8 cellular contexts compared by ENCODE assay signal in the genomic region with DNA sequence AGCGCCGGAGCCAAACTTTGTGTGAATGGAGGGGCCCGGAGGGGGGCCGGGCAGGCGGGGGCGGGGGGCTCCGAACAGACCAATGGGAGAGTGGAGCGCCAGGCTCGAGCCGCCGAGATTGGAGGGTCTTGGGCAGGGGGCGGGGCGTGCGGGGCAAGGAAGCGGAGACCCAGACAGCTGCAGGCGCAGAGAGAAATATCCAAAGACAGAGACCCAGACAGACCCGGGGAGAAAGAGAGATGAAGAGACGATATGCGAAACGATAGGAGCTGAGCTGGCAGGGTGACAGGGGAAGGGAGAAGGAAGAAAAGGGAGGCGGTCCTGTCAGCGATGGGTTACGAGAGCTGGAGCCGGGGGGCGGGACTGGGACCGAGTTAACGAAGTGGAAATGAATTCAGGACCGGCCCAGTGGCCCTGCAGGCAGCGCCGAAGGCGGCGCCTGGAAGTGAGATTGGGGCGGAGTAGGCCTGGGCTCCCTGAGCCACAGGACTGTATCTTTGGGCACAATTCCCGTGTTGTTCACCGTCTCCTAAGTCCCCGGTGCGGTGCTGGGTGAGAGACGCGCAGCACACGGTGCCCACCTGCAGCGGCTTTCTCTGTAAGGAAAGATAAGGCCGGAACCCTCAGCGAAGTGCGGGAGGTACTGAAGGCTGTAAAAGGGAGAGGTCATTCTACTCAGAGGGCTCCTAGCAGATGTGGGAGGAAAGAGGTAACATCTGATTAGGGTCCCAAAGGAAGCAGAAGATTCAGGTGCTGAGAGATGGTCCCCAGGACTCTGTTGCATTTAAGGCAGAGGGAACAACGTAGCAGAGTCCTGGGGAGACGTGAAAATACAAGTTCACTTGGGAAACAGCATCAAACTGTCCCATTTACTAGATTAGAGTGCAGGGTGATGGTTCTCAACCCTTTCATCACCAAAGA. TPM values are rescaled to one million over a fixed set of nuclear protein-coding genes. Genes with fewer than 3 reads are reported as not detected.
DNase-seq lines count a peak whose midpoint lies in the region; ATAC-seq and TF ChIP-seq lines count a peak whose summit lies in the region.

No MANE protein-coding gene starts in this region.

- H3K27ac ChIP-seq in HCT116 (ENCODE audit: low read depth, low read length) (no peak overlapping the region), PC-3 (ENCODE audit: low read length) (no peak overlapping the region)

- peaks cover 28% of the 10 kb centered on the region for H3K4me1 Mint-ChIP-seq in CD14-positive monocyte
- H3K4me1 Mint-ChIP-seq in natural killer cell treated with Interleukin-12 subunit alpha and Interleukin-12 subunit beta and Interleukin-15 and Interleukin-18, amount 100 ng/mL, for 72 hours (ENCODE audit: low read depth in 2 of 2): peaks cover 6 to 11% of the 10 kb centered on the region in 2 donors

- H3K9me2 ChIP-seq in HCT116 (ENCODE audit: insufficient read depth) (no peaks in the 10 kb centered on the region), PC-3 (replicated peaks; ENCODE audit: low read length) (no peaks in the 10 kb centered on the region)

- H3K4me3 ChIP-seq in HCT116 (replicated peaks in 1 of 2; ENCODE audit: low read depth in 1 of 2, low read length in 2 of 2) (peak overlapping the region; percentile 34 to 46), PC-3 (ENCODE audit: low read length) (peak overlapping the region; percentile 68), foreskin fibroblast (ENCODE audit: low read depth in 1 of 2, low read length in 2 of 2) (peak overlapping the region; percentile 24 to 56)

- CTCF ChIA-PET in HCT116 (lab: Charles Lee): interaction anchor here (0.7 to 1.1 kb wide), 2 partner anchors 8 to 12 kb away, joined by 3 to 5 read pairs; no protein-coding TSS in a partner anchor
- CTCF ChIA-PET in PC-3 (lab: Charles Lee): interaction anchor here (0.6 kb wide), 1 partner anchor 294 kb away, joined by 5 read pairs; no protein-coding TSS in a partner anchor

- H3K9ac ChIP-seq in HCT116 (ENCODE audit: low read length): no peak overlapping the region
- no peak overlapping the region for H3K9ac ChIP-seq in PC-3 (ENCODE audit: low read length)

- peaks cover 32 to 48% (median 45%) of the 10 kb centered on the region in 3 donors for H3K27me3 Mint-ChIP-seq in CD14-positive monocyte (ENCODE audit: low read depth in 3 of 3)
- peaks cover 38 to 55% of the 10 kb centered on the region in 2 donors for H3K27me3 Mint-ChIP-seq in natural killer cell treated with Interleukin-12 subunit alpha and Interleukin-12 subunit beta and Interleukin-15 and Interleukin-18, amount 100 ng/mL, for 72 hours

- peaks cover 0 to 13% of the 10 kb centered on the region in 2 experiments; a peak in 1 of 4 replicates for H3K4me1 ChIP-seq in HCT116 (ENCODE audit: control insufficient read depth in 1 of 2, insufficient read depth in 2 of 2, low read length in 2 of 2)
- H3K4me1 ChIP-seq in PC-3 (ENCODE audit: insufficient read depth, low read length): 0 out of 2 replicates have a peak, but pooled peaks cover 5% of the 10 kb centered on the region

- peaks cover 0 to 17% of the 10 kb centered on the region in 2 donors for H3K36me3 Mint-ChIP-seq in CD14-positive monocyte
- H3K36me3 Mint-ChIP-seq in natural killer cell treated with Interleukin-12 subunit alpha and Interleukin-12 subunit beta and Interleukin-15 and Interleukin-18, amount 100 ng/mL, for 72 hours: no peaks in the 10 kb centered on the region

- BruUV-seq in HCT116 (replicated peaks; lab: Mats Ljungman, UMichigan): no TSS peak
- BruUV-seq in PC-3 (replicated peaks; lab: Mats Ljungman, UMichigan): no TSS peak

- TF ChIP-seq RAD21 in HCT116 (IDR thresholded peaks at IDR 0.05; ENCODE audit: low read depth): no peak

- H3K9me3 Mint-ChIP-seq in CD14-positive monocyte: peaks cover 0 to 8% (median 2%) of the 10 kb centered on the region in 7 donors
- H3K9me3 Mint-ChIP-seq in natural killer cell treated with Interleukin-12 subunit alpha and Interleukin-12 subunit beta and Interleukin-15 and Interleukin-18, amount 100 ng/mL, for 72 hours: no peaks in the 10 kb centered on the region

- H2AFZ ChIP-seq in HCT116 (ENCODE audit: low read depth, low read length, poor library complexity, severe bottlenecking) (no peak overlapping the region), PC-3 (ENCODE audit: low read length) (peak overlapping the region; percentile 83)

- H4K20me1 ChIP-seq in HCT116 (ENCODE audit: insufficient read depth) (no peaks in the 10 kb centered on the region), PC-3 (ENCODE audit: low read length) (no peaks in the 10 kb centered on the region)

- peak overlapping the region; percentile 94 to 99 for H3K4me3 Mint-ChIP-seq in CD14-positive monocyte
- peak overlapping the region; percentile 97 for H3K4me3 Mint-ChIP-seq in natural killer cell treated with Interleukin-12 subunit alpha and Interleukin-12 subunit beta and Interleukin-15 and Interleukin-18, amount 100 ng/mL, for 72 hours

- H3K79me2 ChIP-seq in HCT116 (ENCODE audit: insufficient read depth, low read length) (no peaks in the 10 kb centered on the region), PC-3 (ENCODE audit: low read length) (no peaks in the 10 kb centered on the region)

- H3K9me3 ChIP-seq in HCT116 (ENCODE audit: control insufficient read depth in 1 of 2, insufficient read depth in 1 of 2, low read depth in 1 of 2, low read length in 2 of 2) (no peaks in the 10 kb centered on the region), PC-3 (ENCODE audit: low read length) (no peaks in the 10 kb centered on the region)

- TF ChIP-seq CTCF in CD14-positive monocyte (IDR thresholded peaks at IDR 0.05) (no peak), HCT116 (IDR thresholded peaks at IDR 0.05 in 2 of 3, conservative IDR thresholded peaks at IDR 0.05 in 1 of 3; ENCODE audit: borderline replicate concordance in 1 of 3, insufficient read depth in 1 of 3, low read depth in 2 of 3, low read length in 2 of 3) (no peak), PC-3 (conservative IDR thresholded peaks at IDR 0.05; ENCODE audit: low read depth, low read length) (no peak), foreskin fibroblast (IDR thresholded peaks at IDR 0.05; ENCODE audit: low read depth, low read length) (no peak)

- POLR2A ChIA-PET in HCT116 (lab: Charles Lee) (interaction anchor here (0.6 kb wide), 1 partner anchor 9 kb away, joined by 3 read pairs; no protein-coding TSS in a partner anchor), PC-3 (lab: Charles Lee; ENCODE audit: unreplicated experiment) (interaction anchor here (0.6 kb wide), 1 partner anchor 44 kb away, joined by 3 read pairs; no protein-coding TSS in a partner anchor)

- TF ChIP-seq POLR2A in HCT116 (IDR thresholded peaks at IDR 0.05; ENCODE audit: borderline replicate concordance, extremely low read depth, insufficient read depth, insufficient read length): no peak

- DNase-seq in CD14-positive monocyte (ENCODE audit: low spot score): peak; percentile 67
- no peak for DNase-seq in HCT116 (ENCODE audit: low read depth, low spot score)
- DNase-seq in PC-3: peak; percentile 59
- peak; percentile 43 for DNase-seq in activated effector memory CD4-positive, alpha-beta T cell treated with Interleukin-2 at 50 U/mL for 16 hours
- peak in 1 of 2 donors; percentile 66 for DNase-seq in foreskin fibroblast
- peak; percentile 71 for DNase-seq in natural killer cell treated with Interleukin-12 subunit alpha and Interleukin-12 subunit beta and Interleukin-15 and Interleukin-18, amount 100 ng/mL, for 72 hours (ENCODE audit: low spot score)
- peak; percentile 55 to 81 (median 72) for DNase-seq in stimulated activated naive CD4-positive, alpha-beta T cell (lab: John Stamatoyannopoulos, UW)

- ATAC-seq in HCT116 (peak; percentile 95), PC-3 (peak; percentile 91), HG02588 (IDR thresholded peaks at IDR 0.05; ENCODE audit: unreplicated experiment) (no peak)
- ATAC-seq in natural killer cell treated with Interleukin-12 subunit alpha and Interleukin-12 subunit beta and Interleukin-15 and Interleukin-18, amount 100 ng/mL, for 72 hours: peak; percentile 91 to 92

- peak overlapping the region; percentile 71 for H3K4me2 ChIP-seq in HCT116 (ENCODE audit: low read length)
- peak overlapping the region; percentile 91 for H3K4me2 ChIP-seq in PC-3 (ENCODE audit: low read length)

- RAD21 ChIA-PET in HCT116 (lab: Charles Lee; ENCODE audit: low non-redundant PET in 1 of 2, low total read pairs in 2 of 2, uncharacterized antibody in 2 of 2, unreplicated experiment in 2 of 2): no interaction called here

- H3K36me3 ChIP-seq in HCT116 (ENCODE audit: control insufficient read depth in 1 of 2, insufficient read depth in 2 of 2, low read length in 2 of 2) (no peaks in the 10 kb centered on the region), PC-3 (ENCODE audit: low read depth, low read length) (no peaks in the 10 kb centered on the region)

- intact Hi-C loops in CD14-positive monocyte (cut with micrococcal nuclease): no loop called here
- intact Hi-C loops in HCT116 (cut with micrococcal nuclease): no loop called here
- intact Hi-C loops in PC-3 (cut with micrococcal nuclease): no loop called here

- H3F3A ChIP-seq in PC-3 (ENCODE audit: low read length, unreplicated experiment): no peaks in the 10 kb centered on the region

- H3K27me3 ChIP-seq in HCT116 (ENCODE audit: insufficient read depth, low read length) (no peaks in the 10 kb centered on the region), PC-3 (ENCODE audit: low read length) (peaks cover 53% of the 10 kb centered on the region)

- H3K27ac Mint-ChIP-seq in CD14-positive monocyte: peak overlapping the region in 4 of 7 donors; percentile 19 to 58 (median 48)
- H3K27ac Mint-ChIP-seq in natural killer cell treated with Interleukin-12 subunit alpha and Interleukin-12 subunit beta and Interleukin-15 and Interleukin-18, amount 100 ng/mL, for 72 hours: no peak overlapping the region

RNA-seq across cellular contexts. Expression of a gene that starts 0.5 kb away (rescaled TPM):
- not detected for polyA plus RNA-seq in CD14-positive monocyte
- 0.57 TPM for total RNA-seq in HCT116 (2021; ENCODE audit: unreplicated experiment)
- polyA plus RNA-seq in HCT116 (2012): 0.12 TPM in 2 replicates
- total RNA-seq in PC-3 (2014; rRNA removed): 0.15 TPM in 1 of 2 replicates, not detected in the other
- under 1 TPM in 1 of 2 donors, not detected in 1; 0.50 TPM for total RNA-seq in natural killer cell treated with Interleukin-12 subunit alpha and Interleukin-12 subunit beta and Interleukin-15 and Interleukin-18, amount 100 ng/mL, for 72 hours

RNA-seq across cellular contexts. Expression of a gene that starts 10.8 kb away (rescaled TPM):
- not detected for polyA plus RNA-seq in CD14-positive monocyte
- total RNA-seq in HCT116 (2021; ENCODE audit: unreplicated experiment) (0.05 TPM), PC-3 (2014; rRNA removed) (not detected in 2 replicates)
- 0.05 and 0.06 TPM in 2 replicates for polyA plus RNA-seq in HCT116 (2012)
- total RNA-seq in natural killer cell treated with Interleukin-12 subunit alpha and Interleukin-12 subunit beta and Interleukin-15 and Interleukin-18, amount 100 ng/mL, for 72 hours: not detected

RNA-seq across cellular contexts. Expression of a gene that starts 27.9 kb away (rescaled TPM):
- 10 to 100 TPM in 1 of 2 donors, 1 to 10 TPM in 1; 9.6 to 10.8 TPM for polyA plus RNA-seq in CD14-positive monocyte
- total RNA-seq in HCT116 (2021; ENCODE audit: unreplicated experiment) (35.6 TPM), PC-3 (2014; rRNA removed) (37.1 and 49.1 TPM in 2 replicates)
- 43.9 and 49.6 TPM in 2 replicates for polyA plus RNA-seq in HCT116 (2012)
- 10 to 100 TPM; 20.6 to 25.8 TPM for total RNA-seq in natural killer cell treated with Interleukin-12 subunit alpha and Interleukin-12 subunit beta and Interleukin-15 and Interleukin-18, amount 100 ng/mL, for 72 hours

RNA-seq across cellular contexts. Expression of a gene that starts 38.7 kb away (rescaled TPM):
- 1 to 10 TPM; 3.7 to 4.2 TPM for polyA plus RNA-seq in CD14-positive monocyte
- total RNA-seq in HCT116 (2021; ENCODE audit: unreplicated experiment) (4.1 TPM), PC-3 (2014; rRNA removed) (6.7 and 6.9 TPM in 2 replicates)
- 0.80 and 1.6 TPM in 2 replicates for polyA plus RNA-seq in HCT116 (2012)
- 1 to 10 TPM; 4.9 to 5.6 TPM for total RNA-seq in natural killer cell treated with Interleukin-12 subunit alpha and Interleukin-12 subunit beta and Interleukin-15 and Interleukin-18, amount 100 ng/mL, for 72 hours

RNA-seq across cellular contexts. Expression of a gene that starts 45.1 kb away (rescaled TPM):
- polyA plus RNA-seq in CD14-positive monocyte: not detected
- not detected for total RNA-seq in HCT116 (2021; ENCODE audit: unreplicated experiment)
- polyA plus RNA-seq in HCT116 (2012): 0.01 TPM in 1 of 2 replicates, not detected in the other
- not detected in 2 replicates for total RNA-seq in PC-3 (2014; rRNA removed)
- total RNA-seq in natural killer cell treated with Interleukin-12 subunit alpha and Interleukin-12 subunit beta and Interleukin-15 and Interleukin-18, amount 100 ng/mL, for 72 hours: not detected

Comparison
In these comparisons a context has a peak if more than half of its experiments do, and no peak if none do; other contexts are left out.
1. H3K27ac Mint-ChIP-seq: peak in CD14-positive monocyte (4 of 7); none in natural killer cell treated with Interleukin-12 subunit alpha and Interleukin-12 subunit beta and Interleukin-15 and Interleukin-18, amount 100 ng/mL, for 72 hours (0 of 2).
2. Peak in every context shown above with its lines, with median percentiles within 50 percentile points of each other: H3K4me3 ChIP-seq.